8 cellular contexts compared by ENCODE assay signal in the genomic region with DNA sequence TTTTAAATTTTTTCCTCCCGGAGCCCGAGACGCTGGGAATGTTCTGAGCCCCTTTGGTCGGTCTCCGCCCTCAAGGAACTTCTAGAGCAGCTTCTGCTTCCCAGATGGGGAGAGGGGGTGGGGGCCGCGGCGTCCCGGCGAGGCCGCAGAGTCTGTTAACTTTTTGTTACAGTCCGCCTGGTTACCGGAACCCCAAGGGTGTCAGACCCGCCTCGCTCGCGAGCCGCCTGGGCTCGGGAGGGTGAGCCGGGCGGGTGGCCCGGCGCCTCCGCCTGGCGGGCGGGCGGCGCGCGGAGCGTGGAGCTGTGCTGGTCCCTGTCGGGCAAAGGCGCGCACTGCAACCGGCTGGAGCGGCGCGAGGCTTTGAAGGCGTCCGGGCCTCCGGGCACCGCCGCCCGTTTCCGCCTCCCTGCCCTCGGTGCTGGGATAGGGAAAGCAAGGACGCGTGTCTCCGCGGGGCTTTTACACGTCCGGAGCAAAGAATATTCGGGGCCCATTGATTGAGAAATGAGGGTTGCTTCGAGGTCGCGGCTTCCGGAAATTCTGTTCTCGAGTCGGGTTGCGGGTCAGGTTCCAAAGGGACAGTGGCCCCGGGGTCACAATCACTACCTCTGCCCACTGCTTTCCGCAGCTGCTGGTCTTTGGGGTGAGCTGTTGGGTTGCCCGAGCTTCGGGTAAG. TPM values are rescaled to one million over a fixed set of nuclear protein-coding genes. Genes with fewer than 3 reads are reported as not detected.
A peak's percentile ranks its signal among the peaks of the same experiment; 100 is the strongest.
DNase-seq lines count a peak whose midpoint lies in the region; ATAC-seq and TF ChIP-seq lines count a peak whose summit lies in the region.

No MANE protein-coding gene starts in this region.

- CTCF ChIA-PET in activated CD4-positive, alpha-beta T cell treated with anti-CD3 and anti-CD28 coated beads for 36 hours (lab: Charles Lee): interaction anchor here (0.7 to 2.8 kb wide), 11 partner anchors 14 to 713 kb away, joined by 3 to 13 read pairs (median 3); no protein-coding TSS in a partner anchor

- no peaks in the 10 kb centered on the region for H3K9me3 Mint-ChIP-seq in activated CD4-positive, alpha-beta T cell treated with anti-CD3 and anti-CD28 coated beads for 36 hours (ENCODE audit: low read depth)

- DNase-seq in GM03348 (ENCODE audit: low spot score): peak; percentile 90
- peak; percentile 68 for DNase-seq in H4 (ENCODE audit: low spot score)
- DNase-seq in MV-4-11 (lab: John Stamatoyannopoulos, UW): peak; percentile 62
- peak; percentile 92 for DNase-seq in activated CD4-positive, alpha-beta T cell treated with anti-CD3 and anti-CD28 coated beads for 36 hours
- DNase-seq in coronary artery (ENCODE audit: low spot score): no peak
- peak; percentile 87 for DNase-seq in left lobe of liver (ENCODE audit: low spot score)
- DNase-seq in stimulated activated CD4-positive, alpha-beta T cell treated with anti-CD3 and anti-CD28 coated beads, Interleukin-1b, Interleukin-23, amount 100 ng/mL, for 48 hours: peak; percentile 84
- DNase-seq in NCI-H446 treated with DMSO at 0.1 percent for 48 hours (lab: John Stamatoyannopoulos, UW): no peak

- POLR2A ChIA-PET in activated CD4-positive, alpha-beta T cell treated with anti-CD3 and anti-CD28 coated beads for 36 hours (lab: Charles Lee): interaction anchor here (0.6 kb wide), 1 partner anchor 11 kb away, joined by 3 read pairs; no protein-coding TSS in a partner anchor

- H3K27ac Mint-ChIP-seq in activated CD4-positive, alpha-beta T cell treated with anti-CD3 and anti-CD28 coated beads for 36 hours: peak overlapping the region; percentile 90

- intact Hi-C loops in activated CD4-positive, alpha-beta T cell treated with anti-CD3 and anti-CD28 coated beads for 36 hours (cut with DNase I, micrococcal nuclease): loop anchor here (1.0 to 10.0 kb wide), 12 partner anchors 35 to 1285 kb away; partner anchors contain the start of gene ELAC2 (in 1 of the 2)

- peak overlapping the region; percentile 81 for H3K4me3 Mint-ChIP-seq in activated CD4-positive, alpha-beta T cell treated with anti-CD3 and anti-CD28 coated beads for 36 hours

- ATAC-seq in activated CD4-positive, alpha-beta T cell treated with anti-CD3 and anti-CD28 coated beads for 36 hours: peak; percentile 36
- ATAC-seq in left lobe of liver: peak; percentile 57

- peaks cover 9% of the 10 kb centered on the region for H3K36me3 Mint-ChIP-seq in activated CD4-positive, alpha-beta T cell treated with anti-CD3 and anti-CD28 coated beads for 36 hours (ENCODE audit: low read depth)

- H3K27me3 Mint-ChIP-seq in activated CD4-positive, alpha-beta T cell treated with anti-CD3 and anti-CD28 coated beads for 36 hours: peaks cover 15% of the 10 kb centered on the region

- no peak overlapping the region for H3K27ac ChIP-seq in coronary artery

- TF ChIP-seq CTCF in coronary artery (IDR thresholded peaks at IDR 0.05): peak; percentile 85

- peak overlapping the region; percentile 74 for H3K4me3 ChIP-seq in coronary artery

- H3K4me1 Mint-ChIP-seq in activated CD4-positive, alpha-beta T cell treated with anti-CD3 and anti-CD28 coated beads for 36 hours: peaks cover 62% of the 10 kb centered on the region

RNA-seq across cellular contexts. Expression of gene HS3ST3B1, which starts 1.7 kb away (rescaled TPM):
- 9.7 and 9.8 TPM in 2 replicates for total RNA-seq in H4 (2014; rRNA removed; shearing (Covaris generic))
- total RNA-seq in activated CD4-positive, alpha-beta T cell treated with anti-CD3 and anti-CD28 coated beads for 36 hours: 1 to 10 TPM; 5.0 to 5.7 TPM
- 39.8 TPM for total RNA-seq in left lobe of liver

Comparison
In these comparisons a context has a peak if more than half of its experiments do, and no peak if none do; other contexts are left out.
1. DNase-seq: peak in GM03348 (single experiment), H4 (single experiment), MV-4-11 (single experiment), activated CD4-positive, alpha-beta T cell treated with anti-CD3 and anti-CD28 coated beads for 36 hours (single experiment), left lobe of liver (single experiment) and stimulated activated CD4-positive, alpha-beta T cell treated with anti-CD3 and anti-CD28 coated beads, Interleukin-1b, Interleukin-23, amount 100 ng/mL, for 48 hours (single experiment); none in coronary artery (single experiment) and NCI-H446 treated with DMSO at 0.1 percent for 48 hours (single experiment).